Comparison of ENCODE assay signal across 14 cellular contexts in the genomic region with DNA sequence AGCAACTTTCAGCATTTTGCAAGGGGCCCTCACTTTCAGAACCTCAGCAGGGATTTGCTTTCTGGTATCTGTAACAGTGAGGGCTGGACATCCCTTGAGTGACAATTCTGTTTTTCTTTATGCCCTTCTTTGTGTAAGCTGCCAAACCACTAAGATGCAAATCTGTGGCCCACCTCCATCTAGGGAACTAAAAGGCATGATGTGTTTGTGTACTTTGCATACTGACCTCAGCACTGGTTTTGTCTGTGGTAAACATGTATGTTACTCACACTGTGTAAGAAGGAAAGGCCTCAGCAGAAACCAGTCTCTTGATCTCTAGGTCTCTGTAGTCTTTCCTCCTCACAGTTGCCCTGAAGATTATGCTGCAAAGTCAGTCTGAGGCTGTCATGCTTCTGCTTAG.
DNase-seq lines count a peak whose midpoint lies in the region; ATAC-seq lines count a peak whose summit lies in the region.
"Had no signal": no experiment of that assay in that cellular context is flagged by ENCODE, and none has a peak within 500 bp of the region (broad histone marks: within the 10 kb centered on the region; RNA-seq: fewer than 3 reads in every experiment).

No MANE protein-coding gene starts in this region.

- peaks cover 0 to 3% of the 10 kb centered on the region in 2 donors for H3K36me3 Mint-ChIP-seq in activated T-cell treated with anti-CD3 and anti-CD28 coated beads, Interleukin-2, amount 50 U/mL, for 72 hours (ENCODE audit: insufficient read depth in 2 of 2)
- no peaks in the 10 kb centered on the region for H3K36me3 Mint-ChIP-seq in activated T-cell treated with anti-CD3 and anti-CD28 coated beads, Interleukin-2, amount 50 U/mL, for 24 hours (ENCODE audit: low read depth)
- no peaks in the 10 kb centered on the region for H3K36me3 Mint-ChIP-seq in stimulated activated naive B cell treated with anti-CD40 and anti-IgM and Interleukin-4, amounts not matched to agents 10 μg/mL and 1 μg/mL and 100 μg/mL, for 72 hours

- no peaks in the 10 kb centered on the region for H3K4me1 ChIP-seq in trophoblast cell (ENCODE audit: control insufficient read depth in 1 of 2, insufficient read depth in 2 of 2, low read length in 2 of 2)

- no peak overlapping the region for H3K4me3 Mint-ChIP-seq in activated T-cell treated with anti-CD3 and anti-CD28 coated beads, Interleukin-2, amount 50 U/mL, for 72 hours
- H3K4me3 Mint-ChIP-seq in activated T-cell treated with anti-CD3 and anti-CD28 coated beads, Interleukin-2, amount 50 U/mL, for 24 hours = no peak overlapping the region
- H3K4me3 Mint-ChIP-seq in stimulated activated naive B cell treated with anti-CD40 and anti-IgM and Interleukin-4, amounts not matched to agents 10 μg/mL and 1 μg/mL and 100 μg/mL, for 72 hours = no peak overlapping the region

- no peak overlapping the region for H3K27ac Mint-ChIP-seq in activated T-cell treated with anti-CD3 and anti-CD28 coated beads, Interleukin-2, amount 50 U/mL, for 72 hours
- no peak overlapping the region for H3K27ac Mint-ChIP-seq in activated T-cell treated with anti-CD3 and anti-CD28 coated beads, Interleukin-2, amount 50 U/mL, for 24 hours
- no peak overlapping the region for H3K27ac Mint-ChIP-seq in stimulated activated naive B cell treated with anti-CD40 and anti-IgM and Interleukin-4, amounts not matched to agents 10 μg/mL and 1 μg/mL and 100 μg/mL, for 72 hours

- no peaks in the 10 kb centered on the region for H3K4me1 Mint-ChIP-seq in activated T-cell treated with anti-CD3 and anti-CD28 coated beads, Interleukin-2, amount 50 U/mL, for 72 hours (ENCODE audit: low read depth)
- H3K4me1 Mint-ChIP-seq in activated T-cell treated with anti-CD3 and anti-CD28 coated beads, Interleukin-2, amount 50 U/mL, for 24 hours (ENCODE audit: low read depth) = no peaks in the 10 kb centered on the region
- H3K4me1 Mint-ChIP-seq in stimulated activated naive B cell treated with anti-CD40 and anti-IgM and Interleukin-4, amounts not matched to agents 10 μg/mL and 1 μg/mL and 100 μg/mL, for 72 hours = no peaks in the 10 kb centered on the region

- H4K12ac ChIP-seq in trophoblast cell (ENCODE audit: low read depth, low read length) = no peak overlapping the region

- no peaks in the 10 kb centered on the region for H3K79me2 ChIP-seq in trophoblast cell (ENCODE audit: control insufficient read depth, insufficient read depth, low read length, poor library complexity)

- H3K27ac ChIP-seq in trophoblast cell (ENCODE audit: low read depth, low read length) = no peak overlapping the region
- H3K27ac ChIP-seq: 22Rv1 had no signal

- peak; percentile 47 to 69 for ATAC-seq in activated T-cell treated with anti-CD3 and anti-CD28 coated beads, Interleukin-2, amount 50 U/mL, for 72 hours (replicated peaks in 1 of 2)
- peak; percentile 98 for ATAC-seq in HG02763 (IDR thresholded peaks at IDR 0.05; ENCODE audit: unreplicated experiment)
- peak; percentile 96 for ATAC-seq in HG03571 (IDR thresholded peaks at IDR 0.05; ENCODE audit: unreplicated experiment)
- ATAC-seq in stimulated activated naive B cell treated with anti-CD40 and anti-IgM and Interleukin-4, amounts not matched to agents 10 μg/mL and 1 μg/mL and 100 μg/mL, for 72 hours (replicated peaks) = peak; percentile 57 to 58
- ATAC-seq: activated CD4-positive, CD25-positive, alpha-beta regulatory T cell treated with anti-CD3 and anti-CD28 coated beads, Interleukin-2, amount 50 U/mL, for 24 hours had no signal

- H3K18ac ChIP-seq in trophoblast cell (ENCODE audit: low read length) = no peak overlapping the region

- H3K14ac ChIP-seq in trophoblast cell (ENCODE audit: low read length) = no peak overlapping the region

- H3K9me3 Mint-ChIP-seq in activated T-cell treated with anti-CD3 and anti-CD28 coated beads, Interleukin-2, amount 50 U/mL, for 72 hours = peaks cover 5 to 8% of the 10 kb centered on the region in 2 donors
- H3K9me3 Mint-ChIP-seq in activated T-cell treated with anti-CD3 and anti-CD28 coated beads, Interleukin-2, amount 50 U/mL, for 24 hours = peaks cover 8% of the 10 kb centered on the region
- peaks cover 0 to 10% of the 10 kb centered on the region in 2 donors for H3K9me3 Mint-ChIP-seq in stimulated activated naive B cell treated with anti-CD40 and anti-IgM and Interleukin-4, amounts not matched to agents 10 μg/mL and 1 μg/mL and 100 μg/mL, for 72 hours

- no peaks in the 10 kb centered on the region for H3K36me3 ChIP-seq in trophoblast cell (ENCODE audit: control insufficient read depth in 1 of 2, insufficient read depth in 2 of 2, low read length in 2 of 2)

- H2AK5ac ChIP-seq in trophoblast cell (ENCODE audit: low read length) = no peak overlapping the region

- no peak overlapping the region for H4K91ac ChIP-seq in trophoblast cell (ENCODE audit: low read depth, low read length)

- H3K27me3 Mint-ChIP-seq in activated T-cell treated with anti-CD3 and anti-CD28 coated beads, Interleukin-2, amount 50 U/mL, for 72 hours (ENCODE audit: low read depth) = peaks cover 20% of the 10 kb centered on the region
- peaks cover 28% of the 10 kb centered on the region for H3K27me3 Mint-ChIP-seq in activated T-cell treated with anti-CD3 and anti-CD28 coated beads, Interleukin-2, amount 50 U/mL, for 24 hours
- peaks cover 0 to 5% of the 10 kb centered on the region in 2 donors for H3K27me3 Mint-ChIP-seq in stimulated activated naive B cell treated with anti-CD40 and anti-IgM and Interleukin-4, amounts not matched to agents 10 μg/mL and 1 μg/mL and 100 μg/mL, for 72 hours

- no peak overlapping the region for H2BK12ac ChIP-seq in trophoblast cell (ENCODE audit: low read length)

- no peak overlapping the region for H3K9ac ChIP-seq in trophoblast cell (ENCODE audit: low read length)

- H3K4ac ChIP-seq in trophoblast cell (ENCODE audit: low read depth, low read length) = no peak overlapping the region

- no peak overlapping the region for H3K4me2 ChIP-seq in trophoblast cell (ENCODE audit: low read length)

- no peaks in the 10 kb centered on the region for H3K27me3 ChIP-seq in trophoblast cell (ENCODE audit: insufficient read depth, low read length)

- no peak overlapping the region for H3K23ac ChIP-seq in trophoblast cell (ENCODE audit: low read length)

- no peak overlapping the region for H3K4me3 ChIP-seq in trophoblast cell (ENCODE audit: low read depth, low read length)

- no peak for DNase-seq in activated T-cell treated with anti-CD3 and anti-CD28 coated beads, Interleukin-2, amount 50 U/mL, for 72 hours
- DNase-seq in activated T-cell treated with anti-CD3 and anti-CD28 coated beads, Interleukin-2, amount 50 U/mL, for 24 hours = no peak
- DNase-seq in stimulated activated naive B cell treated with anti-CD40 and anti-IgM and Interleukin-4, amounts not matched to agents 10 μg/mL and 1 μg/mL and 100 μg/mL, for 72 hours = no peak
- DNase-seq in trophoblast cell (no peak), cerebellum (ENCODE audit: low spot score) (no peak), HK-2 (ENCODE audit: unreplicated experiment) (no peak)
- DNase-seq: anterior cingulate cortex; KBM-7; midbrain; stimulated activated CD4-positive, alpha-beta T cell treated with anti-CD3 and anti-CD28 coated beads, Interleukin-12 subunit alpha, Interleukin-12 subunit beta, amount 100 ng/mL, for 4 hours had no signal

- no peak overlapping the region for H2BK120ac ChIP-seq in trophoblast cell (ENCODE audit: insufficient read depth, low read length, poor library complexity)

- no peak overlapping the region for H4K8ac ChIP-seq in trophoblast cell (ENCODE audit: low read depth, low read length)

- H3K79me1 ChIP-seq in trophoblast cell (ENCODE audit: low read length) = no peaks in the 10 kb centered on the region

- no peak overlapping the region for H2BK5ac ChIP-seq in trophoblast cell (ENCODE audit: low read depth, low read length, poor library complexity)

- no peak overlapping the region for H2AFZ ChIP-seq in trophoblast cell (ENCODE audit: insufficient read depth, low read length, poor library complexity)

- H3K9me3 ChIP-seq in trophoblast cell (ENCODE audit: insufficient read depth, low read depth, low read length) = peaks cover 3% of the 10 kb centered on the region
